In genomic region chr17:68457539-68458259, GRCh38 we compare ENCODE assay signal across 8 cellular contexts. TPM values are rescaled to one million over a fixed set of nuclear protein-coding genes. Genes with fewer than 3 reads are reported as not detected.
DNase-seq lines count a peak whose midpoint lies in the region; ATAC-seq and TF ChIP-seq lines count a peak whose summit lies in the region.

No MANE protein-coding gene starts in this region.

- TF ChIP-seq CTCF in PC-9 (conservative IDR thresholded peaks at IDR 0.05): no peak
- peak in 2 of 6 experiments; percentile 24 to 29 for TF ChIP-seq CTCF in esophagus squamous epithelium (IDR thresholded peaks at IDR 0.05)

- H3K36me3 Mint-ChIP-seq in activated T-cell treated with anti-CD3 and anti-CD28 coated beads, Interleukin-2, amount 50 U/mL, for 72 hours (ENCODE audit: insufficient read depth in 2 of 2): peaks cover 0 to 7% of the 10 kb centered on the region in 2 donors

- no peaks in the 10 kb centered on the region for H4K20me1 ChIP-seq in PC-9 (ENCODE audit: insufficient read depth)

- no peaks in the 10 kb centered on the region for H3K9me2 ChIP-seq in PC-9 (ENCODE audit: insufficient read depth)

- peak overlapping the region; percentile 79 for H2AFZ ChIP-seq in PC-9

- peak; percentile 88 for DNase-seq in DMS153 treated with DMSO at 0.1 percent for 48 hours (lab: John Stamatoyannopoulos, UW; ENCODE audit: unreplicated experiment)
- peak; percentile 93 to 99 for DNase-seq in PC-9
- DNase-seq in activated T-cell treated with anti-CD3 and anti-CD28 coated beads, Interleukin-2, amount 50 U/mL, for 72 hours: peak; percentile 99 to 100
- peak; percentile 90 for DNase-seq in esophagus squamous epithelium (lab: John Stamatoyannopoulos, UW)
- DNase-seq in myocyte (ENCODE audit: low read depth): peak; percentile 99
- peak; percentile 93 to 98 for DNase-seq in stimulated activated CD8-positive, alpha-beta memory T cell treated with anti-CD3 and anti-CD28 coated beads, Interleukin-7, amount 100 ng/mL, for 4 hours (ENCODE audit: low read depth in 2 of 2)

- intact Hi-C loops in PC-9 (cut with micrococcal nuclease; ENCODE audit: unreplicated experiment): loop anchor here (1.0 to 2.0 kb wide), 2 partner anchors 55 to 210 kb away; partner anchors contain the start of gene PRKAR1A
- intact Hi-C loops in esophagus squamous epithelium (cut with DNase I): no loop called here

- no peak overlapping the region for H3K27ac ChIP-seq in PC-9
- peak overlapping the region; percentile 91 to 95 (median 94) for H3K27ac ChIP-seq in esophagus squamous epithelium

- no TSS peak for BruUV-seq in PC-9 (replicated peaks; lab: Mats Ljungman, UMichigan)

- peak overlapping the region; percentile 59 for H3K4me3 ChIP-seq in PC-9
- peak overlapping the region; percentile 72 to 79 (median 76) for H3K4me3 ChIP-seq in esophagus squamous epithelium

- no peaks in the 10 kb centered on the region for H3K9me3 ChIP-seq in PC-9 (ENCODE audit: insufficient read depth, low read depth)
- no peaks in the 10 kb centered on the region for H3K9me3 ChIP-seq in esophagus squamous epithelium

- H3K36me3 ChIP-seq in PC-9 (ENCODE audit: low read depth) (no peaks in the 10 kb centered on the region), esophagus squamous epithelium (no peaks in the 10 kb centered on the region)

- no peak for TF ChIP-seq RAD21 in Ishikawa (IDR thresholded peaks at IDR 0.05; ENCODE audit: low read depth)

- POLR2A ChIA-PET in PC-9 (lab: Charles Lee; ENCODE audit: unreplicated experiment): interaction anchor here (0.6 kb wide), 1 partner anchor 741 kb away, joined by 4 read pairs; no protein-coding TSS in a partner anchor

- H3K27me3 ChIP-seq in PC-9 (ENCODE audit: insufficient read depth, low read depth): no peaks in the 10 kb centered on the region
- H3K27me3 ChIP-seq in esophagus squamous epithelium: no peaks in the 10 kb centered on the region

- CTCF ChIA-PET in PC-9 (lab: Charles Lee): interaction anchor here (0.6 to 0.9 kb wide), 4 partner anchors 22 to 225 kb away, joined by 3 to 14 read pairs (median 4); partner anchors contain the start of gene AMZ2

- H3K27me3 Mint-ChIP-seq in activated T-cell treated with anti-CD3 and anti-CD28 coated beads, Interleukin-2, amount 50 U/mL, for 72 hours (ENCODE audit: low read depth): no peaks in the 10 kb centered on the region

- TF ChIP-seq EP300 in Ishikawa (IDR thresholded peaks at IDR 0.05; ENCODE audit: borderline replicate concordance): 0 out of 2 replicates have a peak, but pooled peaks have one; percentile 8

- H3K27ac Mint-ChIP-seq in activated T-cell treated with anti-CD3 and anti-CD28 coated beads, Interleukin-2, amount 50 U/mL, for 72 hours: peak overlapping the region; percentile 95

- 0 to 6% methylated on average over 6 to 8 of the region's 54 CpGs for WGBS in esophagus squamous epithelium, 2 donors

- H3K79me2 ChIP-seq in PC-9 (ENCODE audit: low read depth): no peaks in the 10 kb centered on the region

- peak; percentile 60 for ATAC-seq in GM21619 (IDR thresholded peaks at IDR 0.05; ENCODE audit: unreplicated experiment)
- ATAC-seq in activated T-cell treated with anti-CD3 and anti-CD28 coated beads, Interleukin-2, amount 50 U/mL, for 72 hours (replicated peaks in 1 of 2): peak; percentile 75 to 81

- peaks cover 79% of the 10 kb centered on the region for H3K4me1 Mint-ChIP-seq in activated T-cell treated with anti-CD3 and anti-CD28 coated beads, Interleukin-2, amount 50 U/mL, for 72 hours (ENCODE audit: low read depth)

- H3K4me1 ChIP-seq in PC-9 (replicated peaks; ENCODE audit: insufficient read depth) (peaks cover 34% of the 10 kb centered on the region), esophagus squamous epithelium (peaks cover 14 to 69% (median 41%) of the 10 kb centered on the region in 3 donors)

- TF ChIP-seq POLR2A in esophagus squamous epithelium (IDR thresholded peaks at IDR 0.05): peak in 3 of 4 donors; percentile 90 to 96 (median 94)

- H3K9me3 Mint-ChIP-seq in activated T-cell treated with anti-CD3 and anti-CD28 coated beads, Interleukin-2, amount 50 U/mL, for 72 hours: no peaks in the 10 kb centered on the region

- H3F3A ChIP-seq in PC-9 (ENCODE audit: insufficient read depth, low read depth): peaks cover 30% of the 10 kb centered on the region

- peak overlapping the region; percentile 87 for H3K4me2 ChIP-seq in PC-9

- peak overlapping the region; percentile 82 to 92 for H3K4me3 Mint-ChIP-seq in activated T-cell treated with anti-CD3 and anti-CD28 coated beads, Interleukin-2, amount 50 U/mL, for 72 hours

TF ChIP-seq in Ishikawa, 13 proteins besides CTCF, POLR2A, EP300 and RAD21:
- TF ChIP-seq FOXM1 (IDR thresholded peaks at IDR 0.05; ENCODE audit: borderline replicate concordance, low read depth): no peak
- no peak for TF ChIP-seq ZBTB7A (IDR thresholded peaks at IDR 0.05; ENCODE audit: low read depth)
- TF ChIP-seq MAX (IDR thresholded peaks at IDR 0.05): peak; percentile 99
- TF ChIP-seq NFIC (IDR thresholded peaks at IDR 0.05): no peak; the same call in 1 of the 2 replicates
- TF ChIP-seq CREB1 (IDR thresholded peaks at IDR 0.05; ENCODE audit: low read depth): peak; percentile 65; the same call in 1 of the 2 replicates
- TF ChIP-seq TCF12 (IDR thresholded peaks at IDR 0.05; ENCODE audit: low read depth): peak; percentile 40; the same call in 1 of the 2 replicates
- no peak for TF ChIP-seq CEBPB (IDR thresholded peaks at IDR 0.05)
- peak; percentile 87 for TF ChIP-seq TEAD4 (IDR thresholded peaks at IDR 0.05)
- no peak for TF ChIP-seq REST (IDR thresholded peaks at IDR 0.05; ENCODE audit: low read depth)
- TF ChIP-seq TAF1 (IDR thresholded peaks at IDR 0.05; ENCODE audit: low read depth): no peak
- peak; percentile 87 for TF ChIP-seq USF1 (IDR thresholded peaks at IDR 0.05)
- TF ChIP-seq EGR1 (IDR thresholded peaks at IDR 0.05): no peak
- TF ChIP-seq YY1 (IDR thresholded peaks at IDR 0.05; ENCODE audit: low read depth): no peak

RNA-seq across cellular contexts. Expression of gene WIPI1, which starts 0.4 kb away (rescaled TPM):
- total RNA-seq in PC-9 (2021): 10.0 and 11.2 TPM in 2 replicates
- 10 to 100 TPM; 61.0 to 85.8 TPM for total RNA-seq in activated T-cell treated with anti-CD3 and anti-CD28 coated beads, Interleukin-2, amount 50 U/mL, for 72 hours
- 10 to 100 TPM; 23.0 to 32.2 (median 25.5) TPM for total RNA-seq in esophagus squamous epithelium
- total RNA-seq in myocyte: 102 and 141 TPM in 2 replicates
- polyA plus RNA-seq in myocyte (2012): 117 TPM

RNA-seq across cellular contexts. Expression of gene PRKAR1A, which starts 54.5 kb away (rescaled TPM):
- 161 and 181 TPM in 2 replicates for total RNA-seq in PC-9 (2021)
- total RNA-seq in activated T-cell treated with anti-CD3 and anti-CD28 coated beads, Interleukin-2, amount 50 U/mL, for 72 hours: 100 to 1,000 TPM; 245 to 252 TPM
- 100 to 1,000 TPM; 137 to 195 (median 187) TPM for total RNA-seq in esophagus squamous epithelium
- total RNA-seq in myocyte: 567 and 601 TPM in 2 replicates
- polyA plus RNA-seq in myocyte (2012): 234 TPM
